ENCODE assay signal across 8 cellular contexts in the genomic region with DNA sequence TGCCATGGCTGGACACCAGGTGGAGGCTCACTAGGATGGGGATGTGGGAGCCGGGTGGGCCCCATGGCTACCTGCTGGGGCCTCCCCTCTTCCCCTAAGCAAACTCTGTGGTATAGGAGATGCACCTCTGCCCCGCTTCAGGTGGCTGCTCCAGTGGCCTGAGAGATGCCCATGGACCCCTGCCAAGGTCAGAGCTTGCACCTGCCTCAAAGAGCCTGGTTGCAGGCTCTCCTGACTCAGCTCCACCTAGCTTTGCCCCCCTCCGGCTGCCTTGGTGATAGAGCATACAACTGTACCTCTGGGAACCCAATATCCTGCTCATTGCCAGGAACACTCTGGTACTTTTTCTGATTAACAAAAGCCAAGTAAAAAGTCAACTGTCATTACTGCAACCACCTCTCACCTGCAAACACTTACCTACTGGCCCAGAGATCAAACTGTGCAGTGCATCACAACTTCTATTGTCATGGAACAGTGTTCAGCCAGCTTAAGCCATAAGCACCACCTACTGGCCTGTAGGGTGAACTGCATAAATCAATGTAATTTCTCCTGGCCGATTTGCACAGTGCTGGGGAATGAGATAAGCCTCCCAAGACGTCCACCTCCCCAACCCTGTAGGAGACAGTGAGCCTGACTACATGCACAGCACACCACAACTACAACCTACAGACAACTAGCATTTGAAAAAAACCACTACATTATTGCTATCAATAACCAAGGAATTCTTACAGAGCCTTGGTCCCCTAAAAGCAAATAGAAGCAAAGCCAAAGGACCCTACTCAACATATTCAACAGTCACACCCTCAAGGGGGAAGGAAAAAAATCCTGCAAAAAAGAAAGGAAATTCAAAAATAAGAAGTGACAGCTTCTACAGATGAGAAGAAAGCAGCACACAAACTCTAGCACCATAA.
A peak's percentile ranks its signal among the peaks of the same experiment; 100 is the strongest.
DNase-seq lines count a peak whose midpoint lies in the region; ATAC-seq, FAIRE-seq and TF ChIP-seq lines count a peak whose summit lies in the region.

No MANE protein-coding gene starts in this region.

- no peak overlapping the region for H3K4me2 ChIP-seq in mammary epithelial cell (ENCODE audit: insufficient read depth, low read depth, low read length)

- no peaks in the 10 kb centered on the region for H3K4me1 ChIP-seq in mammary epithelial cell (ENCODE audit: insufficient read depth, low read length)

- DNase-seq in GM12892 (ENCODE audit: insufficient read length) (peak; percentile 6), NAMALWA (ENCODE audit: low spot score) (peak; percentile 80), T1000 (lab: John Stamatoyannopoulos, UW) (peak; percentile 16), mammary epithelial cell (peak; percentile 46), kidney glomerular epithelial cell (lab: John Stamatoyannopoulos, UW) (peak; percentile 31)
- DNase-seq in stimulated activated CD4-positive, alpha-beta T cell treated with anti-CD3 and anti-CD28 coated beads, TNF-alpha, amount 100 ng/mL, for 24 hours (ENCODE audit: low read depth in 3 of 3): peak; percentile 4 to 22 (median 18)

- dilution Hi-C loops in mammary epithelial cell (cut with HindIII; ENCODE audit: low sequenced_read_pairs): loop anchor here (10.0 kb wide), 1 partner anchor 744 kb away; no protein-coding TSS in a partner anchor

- H3K27ac ChIP-seq in 22Rv1 (no peak overlapping the region), mammary epithelial cell (ENCODE audit: insufficient read depth, low read depth, low read length) (no peak overlapping the region)

- TF ChIP-seq POLR2A in GM12892 (IDR thresholded peaks at IDR 0.05; ENCODE audit: low read depth, low read length): no peak

- H4K20me1 ChIP-seq in mammary epithelial cell (ENCODE audit: insufficient read depth, low read length): no peaks in the 10 kb centered on the region

- peak; percentile 91 for ATAC-seq in HG02642 (IDR thresholded peaks at IDR 0.05; ENCODE audit: poor library complexity, unreplicated experiment)

- in situ Hi-C loops in mammary epithelial cell (cut with MboI; ENCODE audit: low sequenced_read_pairs in 2 of 2): loop anchor here (25.0 kb wide), 4 partner anchors 482 to 757 kb away; a partner anchor contains a TSS

- no peaks in the 10 kb centered on the region for H3K79me2 ChIP-seq in mammary epithelial cell (ENCODE audit: insufficient read depth, low read length)

- intact Hi-C loops in mammary epithelial cell (cut with micrococcal nuclease): loop anchor here (1.0 to 10.0 kb wide), 7 partner anchors 65 to 742 kb away; no protein-coding TSS in a partner anchor

- no peaks in the 10 kb centered on the region for H3K36me3 ChIP-seq in mammary epithelial cell (ENCODE audit: insufficient read depth, low read length)

- no peaks in the 10 kb centered on the region for H3K9me3 ChIP-seq in mammary epithelial cell (replicated peaks; ENCODE audit: insufficient read depth, low read length)

- H2AFZ ChIP-seq in mammary epithelial cell (ENCODE audit: low read depth, low read length): no peak overlapping the region

- FAIRE-seq in GM12892 (lab: Jason Lieb, UNC): peak; percentile 97

- H3K9ac ChIP-seq in mammary epithelial cell (ENCODE audit: insufficient read depth, low read length): no peak overlapping the region

- 52% methylated on average over 5 of the region's 5 CpGs for WGBS in mammary epithelial cell (ENCODE audit: low coverage, missing lambda C conversion rate)

- no peak overlapping the region for H3K4me3 ChIP-seq in mammary epithelial cell (replicated peaks in 1 of 3; ENCODE audit: insufficient read depth in 1 of 3, low read depth in 2 of 3, low read length in 3 of 3)

- TF ChIP-seq CTCF in 22Rv1 (IDR thresholded peaks at IDR 0.05) (peak; percentile 91), mammary epithelial cell (conservative IDR thresholded peaks at IDR 0.05 in 1 of 2, IDR thresholded peaks at IDR 0.05 in 1 of 2; ENCODE audit: extremely low read depth in 1 of 2, insufficient read depth in 1 of 2, low read depth in 1 of 2, low read length in 2 of 2) (peak; percentile 90 to 92)

- CTCF ChIA-PET in mammary epithelial cell (lab: Charles Lee; ENCODE audit: low non-redundant PET): interaction anchor here (0.6 kb wide), 2 partner anchors 82 to 243 kb away, joined by 3 to 5 read pairs; no protein-coding TSS in a partner anchor

- no TSS peak for BruUV-seq in mammary epithelial cell (replicated peaks; lab: Mats Ljungman, UMichigan)

- H3K27me3 ChIP-seq in mammary epithelial cell (ENCODE audit: insufficient read depth, low read length): no peaks in the 10 kb centered on the region

Comparison
In these comparisons a context has a peak if more than half of its experiments do, and no peak if none do; other contexts are left out.
1. DNase-seq: peak in every context shown above with its lines; median percentile 80 in NAMALWA; 46 in mammary epithelial cell; 31 in kidney glomerular epithelial cell; 18 in stimulated activated CD4-positive, alpha-beta T cell treated with anti-CD3 and anti-CD28 coated beads, TNF-alpha, amount 100 ng/mL, for 24 hours; 16 in T1000; 6 in GM12892.